16 cellular contexts compared by ENCODE assay signal in the genomic region with DNA sequence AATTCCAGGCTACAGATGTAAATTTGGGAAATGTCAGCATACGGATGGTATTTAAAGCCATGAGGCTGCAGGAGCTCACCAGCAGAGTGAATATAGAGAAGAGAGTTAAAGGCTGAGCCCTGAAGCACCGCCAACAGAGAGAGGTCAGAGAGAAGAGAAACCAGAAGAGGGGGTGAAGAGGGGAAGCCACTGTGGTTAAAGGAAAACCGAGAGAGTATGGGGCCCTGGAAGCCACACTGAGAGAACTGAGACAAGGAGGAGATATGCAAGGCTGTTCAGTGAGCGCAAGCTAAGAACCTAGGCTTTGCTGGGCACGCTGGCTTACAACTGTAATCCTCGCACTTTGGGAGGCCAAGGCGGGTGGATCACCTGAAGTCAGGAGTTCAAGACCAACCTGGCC. TPM values are rescaled to one million over a fixed set of nuclear protein-coding genes. Genes with fewer than 3 reads are reported as not detected.
DNase-seq lines count a peak whose midpoint lies in the region; ATAC-seq, FAIRE-seq and TF ChIP-seq lines count a peak whose summit lies in the region.
"Had no signal": no experiment of that assay in that cellular context is flagged by ENCODE, and none has a peak within 500 bp of the region (broad histone marks: within the 10 kb centered on the region; RNA-seq: fewer than 3 reads in every experiment).

No MANE protein-coding gene starts in this region.

- no peaks in the 10 kb centered on the region for H3K36me3 ChIP-seq in mucosa of descending colon (ENCODE audit: low read depth)

- TF ChIP-seq CTCF in mucosa of descending colon (IDR thresholded peaks at IDR 0.05) (no peak), GM10266 (IDR thresholded peaks at IDR 0.05; ENCODE audit: control insufficient read depth, insufficient read depth, low read depth, missing control alignments) (no peak)

- no peak for TF ChIP-seq POLR2A in GM12892 (IDR thresholded peaks at IDR 0.05; ENCODE audit: low read depth, low read length)

- FAIRE-seq in GM12892 (lab: Jason Lieb, UNC): peak; percentile 70

- intact Hi-C loops in mucosa of descending colon (cut with DNase I, micrococcal nuclease): no loop called here

- H3K9me3 Mint-ChIP-seq in immature natural killer cell: no peaks in the 10 kb centered on the region

- H3K4me1 ChIP-seq in mucosa of descending colon (ENCODE audit: low read depth): no peaks in the 10 kb centered on the region
- H3K4me1 ChIP-seq: testis had no signal

- H3K4me1 Mint-ChIP-seq in immature natural killer cell: peaks cover 2 to 6% of the 10 kb centered on the region in 2 donors

- H3K4me3 Mint-ChIP-seq in immature natural killer cell: no peak overlapping the region
- H3K4me3 Mint-ChIP-seq: CD4-positive, CD25-positive, alpha-beta regulatory T cell; nephron progenitor cell had no signal

- peak; percentile 60 for ATAC-seq in HG02884 (IDR thresholded peaks at IDR 0.05; ENCODE audit: unreplicated experiment)
- peak; percentile 36 for ATAC-seq in mucosa of descending colon
- ATAC-seq: HCT116 had no signal

- peaks cover 0 to 4% (median 0%) of the 10 kb centered on the region in 3 donors for H3K36me3 Mint-ChIP-seq in immature natural killer cell
- H3K36me3 Mint-ChIP-seq: CD4-positive, CD25-positive, alpha-beta regulatory T cell had no signal

- H3K4me3 ChIP-seq in mucosa of descending colon: no peak overlapping the region
- H3K4me3 ChIP-seq: testis had no signal

- DNase-seq in GM12892 (ENCODE audit: insufficient read length) (no peak), RPMI8226 (peak; percentile 61), mucosa of descending colon (no peak), NCI-H1930 (lab: John Stamatoyannopoulos, UW) (no peak), GM10266 (ENCODE audit: extremely low spot score) (no peak), immature natural killer cell (no peak), DMS114 treated with DMSO at 0.1 percent for 48 hours (lab: John Stamatoyannopoulos, UW; ENCODE audit: unreplicated experiment) (no peak)
- DNase-seq: activated CD4-positive, alpha-beta T cell treated with anti-CD3 and anti-CD28 coated beads for 48 hours; activated effector memory CD4-positive, alpha-beta T cell treated with Interleukin-2 at 50 U/mL for 16 hours; caudate nucleus; CD4-positive, CD25-positive, alpha-beta regulatory T cell; NCI-H187; nephron progenitor cell; testis had no signal

- no peaks in the 10 kb centered on the region for H3K9me3 ChIP-seq in mucosa of descending colon
- H3K9me3 ChIP-seq: testis had no signal

- peaks cover 0 to 3% (median 2%) of the 10 kb centered on the region in 3 donors for H3K27me3 Mint-ChIP-seq in immature natural killer cell (ENCODE audit: low read depth in 3 of 3)

- peak overlapping the region in 1 of 6 donors; percentile 1 for H3K27ac Mint-ChIP-seq in immature natural killer cell
- H3K27ac Mint-ChIP-seq: nephron progenitor cell had no signal

RNA-seq across cellular contexts. Expression of a gene that starts 24.6 kb away (rescaled TPM):
- polyA plus RNA-seq in GM12892 (2012; ENCODE audit: missing spikeins): 35.6 TPM
- 10 to 100 TPM; 13.5 to 63.9 (median 20.7) TPM for total RNA-seq in mucosa of descending colon
- polyA plus RNA-seq in immature natural killer cell: 10 to 100 TPM; 10.4 to 23.8 (median 19.6) TPM
